Comparison of ENCODE assay signal across 16 cellular contexts in the genomic region with DNA sequence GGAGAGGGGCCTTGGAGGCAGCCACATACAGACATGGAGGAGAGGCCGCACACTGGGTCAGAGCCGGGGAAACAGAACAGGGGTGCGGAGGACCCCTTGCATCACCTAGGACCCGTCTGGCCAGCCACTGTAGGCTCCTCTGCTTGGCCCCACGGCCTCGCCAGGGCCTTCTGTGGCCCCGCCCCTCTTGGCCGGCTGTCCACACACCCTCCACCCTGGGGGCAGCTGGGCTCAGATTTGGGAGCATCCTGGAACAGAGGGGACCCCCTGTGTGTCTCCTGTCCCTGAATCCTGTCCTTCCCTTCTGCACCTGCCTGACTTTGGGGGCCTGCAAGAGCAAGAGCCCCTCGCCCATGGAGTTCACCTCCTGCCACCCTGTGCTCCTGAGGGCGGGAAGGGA. TPM values are rescaled to one million over a fixed set of nuclear protein-coding genes. Genes with fewer than 3 reads are reported as not detected.
"Had no signal": no experiment of that assay in that cellular context is flagged by ENCODE, and none has a peak within 500 bp of the region (broad histone marks: within the 10 kb centered on the region; RNA-seq: fewer than 3 reads in every experiment).

No MANE protein-coding gene starts in this region.

- H3K9me3 Mint-ChIP-seq: dendritic cell treated with granulocyte-macrophage colony-stimulating factor and Interleukin-4, amounts not matched to agents 40 ng/mL and 50 ng/mL, for 4 days; effector memory CD8-positive, alpha-beta T cell had no signal

- H3K9me3 ChIP-seq: esophagus squamous epithelium, ovary, stomach had no signal

- H3K27me3 ChIP-seq: ovary had no signal

- H3K4me3 Mint-ChIP-seq: dendritic cell treated with granulocyte-macrophage colony-stimulating factor and Interleukin-4, amounts not matched to agents 40 ng/mL and 50 ng/mL, for 4 days; effector memory CD8-positive, alpha-beta T cell; naive thymus-derived CD4-positive, alpha-beta T cell had no signal

- H3K27ac Mint-ChIP-seq: dendritic cell treated with granulocyte-macrophage colony-stimulating factor and Interleukin-4, amounts not matched to agents 40 ng/mL and 50 ng/mL, for 4 days; effector memory CD8-positive, alpha-beta T cell; naive thymus-derived CD4-positive, alpha-beta T cell had no signal

- H3K36me3 ChIP-seq: esophagus squamous epithelium, ovary, stomach had no signal

- H3K27me3 Mint-ChIP-seq: naive thymus-derived CD4-positive, alpha-beta T cell had no signal

- DNase-seq: effector memory CD8-positive, alpha-beta T cell; esophagus squamous epithelium; naive thymus-derived CD4-positive, alpha-beta T cell; ovary; right cardiac atrium; small intestine; stimulated activated CD4-positive, alpha-beta T cell treated with anti-CD3 and anti-CD28 coated beads, Interleukin-12 subunit alpha, Interleukin-12 subunit beta, amount 100 ng/mL, for 4 hours; stimulated activated naive CD4-positive, alpha-beta T cell; stomach; substantia nigra had no signal

- H3K36me3 Mint-ChIP-seq: naive thymus-derived CD4-positive, alpha-beta T cell had no signal

- H3K27ac ChIP-seq: ovary, stomach had no signal

- H3K4me3 ChIP-seq: esophagus squamous epithelium, ovary, stomach had no signal

RNA-seq across cellular contexts. Expression of gene TH, which starts 7.9 kb away (rescaled TPM):
- total RNA-seq: liver; naive thymus-derived CD4-positive, alpha-beta T cell; right cardiac atrium; stomach had no signal
- polyA plus RNA-seq: naive thymus-derived CD4-positive, alpha-beta T cell; right cardiac atrium had no signal

RNA-seq across cellular contexts. Expression of gene INS, which starts 18.5 kb away (rescaled TPM):
- total RNA-seq: epithelial cell of proximal tubule; esophagus squamous epithelium; lung microvascular endothelial cell; naive thymus-derived CD4-positive, alpha-beta T cell; posterior vena cava; stomach had no signal
- polyA plus RNA-seq: naive thymus-derived CD4-positive, alpha-beta T cell; neural cell; ovary; right cardiac atrium had no signal

RNA-seq across cellular contexts. Expression of gene IGF2, which starts 40.3 kb away (rescaled TPM):
- polyA plus RNA-seq: naive thymus-derived CD4-positive, alpha-beta T cell; neural cell had no signal
